ENCODE assay signal across 2 cellular contexts in the genomic region with DNA sequence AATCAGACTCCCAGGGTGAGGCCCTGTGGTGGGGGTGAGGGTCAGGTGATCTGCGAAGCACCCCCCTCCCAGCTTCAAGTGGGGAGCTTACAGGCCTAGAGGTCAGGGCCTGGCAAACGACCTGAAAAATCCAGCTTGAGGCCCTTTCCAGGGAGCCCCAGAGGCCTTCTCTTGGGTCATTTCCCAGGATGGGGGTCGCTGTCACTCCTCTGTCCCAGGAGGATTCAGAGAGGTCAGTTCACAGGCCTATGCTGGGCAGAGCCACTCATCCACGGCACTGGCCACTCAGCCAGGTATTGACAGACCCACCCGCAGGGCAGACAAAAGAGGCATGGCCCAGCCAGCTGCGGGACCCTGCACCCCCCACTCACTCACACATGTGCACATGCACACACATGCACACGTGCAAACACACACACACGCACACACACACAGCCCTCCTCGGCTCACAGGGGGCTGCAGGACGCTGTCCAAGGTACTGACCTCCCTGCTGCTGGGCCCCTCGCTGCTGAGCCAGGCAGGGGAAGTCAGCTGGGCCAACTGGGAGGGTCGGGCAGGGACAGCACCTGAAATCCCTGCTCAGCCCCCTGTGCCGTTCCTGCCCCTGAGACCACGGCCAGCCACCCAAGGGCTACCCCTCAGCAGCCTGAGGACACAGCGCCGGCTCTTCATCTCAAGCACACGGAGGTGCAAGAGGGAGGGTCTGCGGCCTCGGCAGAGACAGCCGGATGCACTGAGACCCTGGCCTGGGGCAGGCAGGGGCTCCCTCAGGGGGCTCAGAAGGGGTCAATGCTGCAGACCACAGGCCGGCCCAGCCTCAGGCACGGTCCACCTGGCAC.
TF ChIP-seq lines count a peak whose summit lies in the region.

No MANE protein-coding gene starts in this region.

TF ChIP-seq in K562, 482 proteins besides CTCF, POLR2A, EP300 and RAD21 (continued from another document and continues in another):
- TF ChIP-seq, protein P1, sequence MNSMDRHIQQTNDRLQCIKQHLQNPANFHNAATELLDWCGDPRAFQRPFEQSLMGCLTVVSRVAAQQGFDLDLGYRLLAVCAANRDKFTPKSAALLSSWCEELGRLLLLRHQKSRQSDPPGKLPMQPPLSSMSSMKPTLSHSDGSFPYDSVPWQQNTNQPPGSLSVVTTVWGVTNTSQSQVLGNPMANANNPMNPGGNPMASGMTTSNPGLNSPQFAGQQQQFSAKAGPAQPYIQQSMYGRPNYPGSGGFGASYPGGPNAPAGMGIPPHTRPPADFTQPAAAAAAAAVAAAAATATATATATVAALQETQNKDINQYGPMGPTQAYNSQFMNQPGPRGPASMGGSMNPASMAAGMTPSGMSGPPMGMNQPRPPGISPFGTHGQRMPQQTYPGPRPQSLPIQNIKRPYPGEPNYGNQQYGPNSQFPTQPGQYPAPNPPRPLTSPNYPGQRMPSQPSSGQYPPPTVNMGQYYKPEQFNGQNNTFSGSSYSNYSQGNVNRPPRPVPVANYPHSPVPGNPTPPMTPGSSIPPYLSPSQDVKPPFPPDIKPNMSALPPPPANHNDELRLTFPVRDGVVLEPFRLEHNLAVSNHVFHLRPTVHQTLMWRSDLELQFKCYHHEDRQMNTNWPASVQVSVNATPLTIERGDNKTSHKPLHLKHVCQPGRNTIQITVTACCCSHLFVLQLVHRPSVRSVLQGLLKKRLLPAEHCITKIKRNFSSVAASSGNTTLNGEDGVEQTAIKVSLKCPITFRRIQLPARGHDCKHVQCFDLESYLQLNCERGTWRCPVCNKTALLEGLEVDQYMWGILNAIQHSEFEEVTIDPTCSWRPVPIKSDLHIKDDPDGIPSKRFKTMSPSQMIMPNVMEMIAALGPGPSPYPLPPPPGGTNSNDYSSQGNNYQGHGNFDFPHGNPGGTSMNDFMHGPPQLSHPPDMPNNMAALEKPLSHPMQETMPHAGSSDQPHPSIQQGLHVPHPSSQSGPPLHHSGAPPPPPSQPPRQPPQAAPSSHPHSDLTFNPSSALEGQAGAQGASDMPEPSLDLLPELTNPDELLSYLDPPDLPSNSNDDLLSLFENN (IDR thresholded peaks at IDR 0.05; ENCODE audit: low read depth in 2 of 2, low read length in 2 of 2), result no peak
- TF ChIP-seq, protein P2, sequence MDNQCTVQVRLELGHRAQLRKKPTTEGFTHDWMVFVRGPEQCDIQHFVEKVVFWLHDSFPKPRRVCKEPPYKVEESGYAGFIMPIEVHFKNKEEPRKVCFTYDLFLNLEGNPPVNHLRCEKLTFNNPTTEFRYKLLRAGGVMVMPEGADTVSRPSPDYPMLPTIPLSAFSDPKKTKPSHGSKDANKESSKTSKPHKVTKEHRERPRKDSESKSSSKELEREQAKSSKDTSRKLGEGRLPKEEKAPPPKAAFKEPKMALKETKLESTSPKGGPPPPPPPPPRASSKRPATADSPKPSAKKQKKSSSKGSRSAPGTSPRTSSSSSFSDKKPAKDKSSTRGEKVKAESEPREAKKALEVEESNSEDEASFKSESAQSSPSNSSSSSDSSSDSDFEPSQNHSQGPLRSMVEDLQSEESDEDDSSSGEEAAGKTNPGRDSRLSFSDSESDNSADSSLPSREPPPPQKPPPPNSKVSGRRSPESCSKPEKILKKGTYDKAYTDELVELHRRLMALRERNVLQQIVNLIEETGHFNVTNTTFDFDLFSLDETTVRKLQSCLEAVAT (IDR thresholded peaks at IDR 0.05), result no peak
- TF ChIP-seq, protein P3, sequence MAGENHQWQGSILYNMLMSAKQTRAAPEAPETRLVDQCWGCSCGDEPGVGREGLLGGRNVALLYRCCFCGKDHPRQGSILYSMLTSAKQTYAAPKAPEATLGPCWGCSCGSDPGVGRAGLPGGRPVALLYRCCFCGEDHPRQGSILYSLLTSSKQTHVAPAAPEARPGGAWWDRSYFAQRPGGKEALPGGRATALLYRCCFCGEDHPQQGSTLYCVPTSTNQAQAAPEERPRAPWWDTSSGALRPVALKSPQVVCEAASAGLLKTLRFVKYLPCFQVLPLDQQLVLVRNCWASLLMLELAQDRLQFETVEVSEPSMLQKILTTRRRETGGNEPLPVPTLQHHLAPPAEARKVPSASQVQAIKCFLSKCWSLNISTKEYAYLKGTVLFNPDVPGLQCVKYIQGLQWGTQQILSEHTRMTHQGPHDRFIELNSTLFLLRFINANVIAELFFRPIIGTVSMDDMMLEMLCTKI (IDR thresholded peaks at IDR 0.05; ENCODE audit: partially characterized antibody), result no peak
- TF ChIP-seq ZNF224 (CRISPR knock-in tag; IDR thresholded peaks at IDR 0.05), result no peak
- peak; percentile 92 for TF ChIP-seq MIER1 (IDR thresholded peaks at IDR 0.05; ENCODE audit: low read depth)
- TF ChIP-seq, protein P4, sequence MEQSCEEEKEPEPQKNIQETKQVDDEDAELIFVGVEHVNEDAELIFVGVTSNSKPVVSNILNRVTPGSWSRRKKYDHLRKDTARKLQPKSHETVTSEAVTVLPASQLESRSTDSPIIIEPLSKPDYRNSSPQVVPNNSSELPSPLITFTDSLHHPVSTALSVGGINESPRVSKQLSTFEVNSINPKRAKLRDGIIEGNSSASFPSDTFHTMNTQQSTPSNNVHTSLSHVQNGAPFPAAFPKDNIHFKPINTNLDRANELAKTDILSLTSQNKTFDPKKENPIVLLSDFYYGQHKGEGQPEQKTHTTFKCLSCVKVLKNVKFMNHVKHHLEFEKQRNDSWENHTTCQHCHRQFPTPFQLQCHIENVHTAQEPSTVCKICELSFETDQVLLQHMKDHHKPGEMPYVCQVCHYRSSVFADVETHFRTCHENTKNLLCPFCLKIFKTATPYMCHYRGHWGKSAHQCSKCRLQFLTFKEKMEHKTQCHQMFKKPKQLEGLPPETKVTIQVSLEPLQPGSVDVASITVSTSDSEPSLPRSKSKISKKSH (CRISPR knock-in tag; IDR thresholded peaks at IDR 0.05), result no peak
- TF ChIP-seq, protein P5, sequence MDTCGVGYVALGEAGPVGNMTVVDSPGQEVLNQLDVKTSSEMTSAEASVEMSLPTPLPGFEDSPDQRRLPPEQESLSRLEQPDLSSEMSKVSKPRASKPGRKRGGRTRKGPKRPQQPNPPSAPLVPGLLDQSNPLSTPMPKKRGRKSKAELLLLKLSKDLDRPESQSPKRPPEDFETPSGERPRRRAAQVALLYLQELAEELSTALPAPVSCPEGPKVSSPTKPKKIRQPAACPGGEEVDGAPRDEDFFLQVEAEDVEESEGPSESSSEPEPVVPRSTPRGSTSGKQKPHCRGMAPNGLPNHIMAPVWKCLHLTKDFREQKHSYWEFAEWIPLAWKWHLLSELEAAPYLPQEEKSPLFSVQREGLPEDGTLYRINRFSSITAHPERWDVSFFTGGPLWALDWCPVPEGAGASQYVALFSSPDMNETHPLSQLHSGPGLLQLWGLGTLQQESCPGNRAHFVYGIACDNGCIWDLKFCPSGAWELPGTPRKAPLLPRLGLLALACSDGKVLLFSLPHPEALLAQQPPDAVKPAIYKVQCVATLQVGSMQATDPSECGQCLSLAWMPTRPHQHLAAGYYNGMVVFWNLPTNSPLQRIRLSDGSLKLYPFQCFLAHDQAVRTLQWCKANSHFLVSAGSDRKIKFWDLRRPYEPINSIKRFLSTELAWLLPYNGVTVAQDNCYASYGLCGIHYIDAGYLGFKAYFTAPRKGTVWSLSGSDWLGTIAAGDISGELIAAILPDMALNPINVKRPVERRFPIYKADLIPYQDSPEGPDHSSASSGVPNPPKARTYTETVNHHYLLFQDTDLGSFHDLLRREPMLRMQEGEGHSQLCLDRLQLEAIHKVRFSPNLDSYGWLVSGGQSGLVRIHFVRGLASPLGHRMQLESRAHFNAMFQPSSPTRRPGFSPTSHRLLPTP (IDR thresholded peaks at IDR 0.05; ENCODE audit: borderline replicate concordance, extremely low read depth, insufficient read length), result no peak
- no peak for TF ChIP-seq TGIF2 (CRISPR knock-in tag; IDR thresholded peaks at IDR 0.05)
- no peak for TF ChIP-seq ZNF79 (CRISPR knock-in tag; IDR thresholded peaks at IDR 0.05; ENCODE audit: low read depth)
- TF ChIP-seq ZBTB7A (IDR thresholded peaks at IDR 0.05; ENCODE audit: borderline replicate concordance, control insufficient read depth, low read depth, low read length), result peak; percentile 35
- TF ChIP-seq EHMT2 (IDR thresholded peaks at IDR 0.05), result peak; percentile 97

TF ChIP-seq in HepG2, 621 proteins besides CTCF, POLR2A, EP300 and RAD21 (continued from another document and continues in another):
- TF ChIP-seq, protein P6, sequence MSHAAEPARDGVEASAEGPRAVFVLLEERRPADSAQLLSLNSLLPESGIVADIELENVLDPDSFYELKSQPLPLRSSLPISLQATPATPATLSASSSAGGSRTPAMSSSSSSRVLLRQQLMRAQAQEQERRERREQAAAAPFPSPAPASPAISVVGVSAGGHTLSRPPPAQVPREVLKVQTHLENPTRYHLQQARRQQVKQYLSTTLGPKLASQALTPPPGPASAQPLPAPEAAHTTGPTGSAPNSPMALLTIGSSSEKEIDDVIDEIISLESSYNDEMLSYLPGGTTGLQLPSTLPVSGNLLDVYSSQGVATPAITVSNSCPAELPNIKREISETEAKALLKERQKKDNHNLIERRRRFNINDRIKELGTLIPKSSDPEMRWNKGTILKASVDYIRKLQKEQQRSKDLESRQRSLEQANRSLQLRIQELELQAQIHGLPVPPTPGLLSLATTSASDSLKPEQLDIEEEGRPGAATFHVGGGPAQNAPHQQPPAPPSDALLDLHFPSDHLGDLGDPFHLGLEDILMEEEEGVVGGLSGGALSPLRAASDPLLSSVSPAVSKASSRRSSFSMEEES (CRISPR knock-in tag; IDR thresholded peaks at IDR 0.05), result peak; percentile 93
- no peak for TF ChIP-seq NR3C1 (CRISPR knock-in tag; IDR thresholded peaks at IDR 0.05)
- peak; percentile 35; the same call in 1 of the 2 replicates for TF ChIP-seq CEBPG (CRISPR knock-in tag; IDR thresholded peaks at IDR 0.05)
- TF ChIP-seq BCL6 (CRISPR knock-in tag; IDR thresholded peaks at IDR 0.05), result peak; percentile 55; the same call in 1 of the 2 replicates
- no peak for TF ChIP-seq TCF7L2 (IDR thresholded peaks at IDR 0.05; ENCODE audit: low read depth, low read length)
- 0 out of 2 replicates have a peak, but pooled peaks have one; percentile 91 for TF ChIP-seq ZNF713 (CRISPR knock-in tag; IDR thresholded peaks at IDR 0.05)
- TF ChIP-seq, protein P7, sequence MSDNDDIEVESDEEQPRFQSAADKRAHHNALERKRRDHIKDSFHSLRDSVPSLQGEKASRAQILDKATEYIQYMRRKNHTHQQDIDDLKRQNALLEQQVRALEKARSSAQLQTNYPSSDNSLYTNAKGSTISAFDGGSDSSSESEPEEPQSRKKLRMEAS (IDR thresholded peaks at IDR 0.05), result peak; percentile 38; the same call in 1 of the 2 replicates
- TF ChIP-seq SMAD1 (CRISPR knock-in tag; IDR thresholded peaks at IDR 0.05; ENCODE audit: borderline replicate concordance, low read depth), result peak; percentile 90; the same call in 1 of the 2 replicates
- TF ChIP-seq, protein P8, sequence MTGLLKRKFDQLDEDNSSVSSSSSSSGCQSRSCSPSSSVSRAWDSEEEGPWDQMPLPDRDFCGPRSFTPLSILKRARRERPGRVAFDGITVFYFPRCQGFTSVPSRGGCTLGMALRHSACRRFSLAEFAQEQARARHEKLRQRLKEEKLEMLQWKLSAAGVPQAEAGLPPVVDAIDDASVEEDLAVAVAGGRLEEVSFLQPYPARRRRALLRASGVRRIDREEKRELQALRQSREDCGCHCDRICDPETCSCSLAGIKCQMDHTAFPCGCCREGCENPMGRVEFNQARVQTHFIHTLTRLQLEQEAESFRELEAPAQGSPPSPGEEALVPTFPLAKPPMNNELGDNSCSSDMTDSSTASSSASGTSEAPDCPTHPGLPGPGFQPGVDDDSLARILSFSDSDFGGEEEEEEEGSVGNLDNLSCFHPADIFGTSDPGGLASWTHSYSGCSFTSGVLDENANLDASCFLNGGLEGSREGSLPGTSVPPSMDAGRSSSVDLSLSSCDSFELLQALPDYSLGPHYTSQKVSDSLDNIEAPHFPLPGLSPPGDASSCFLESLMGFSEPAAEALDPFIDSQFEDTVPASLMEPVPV (CRISPR knock-in tag; IDR thresholded peaks at IDR 0.05), result no peak
- TF ChIP-seq ADNP (CRISPR knock-in tag; IDR thresholded peaks at IDR 0.05), result no peak
- TF ChIP-seq, protein P9, sequence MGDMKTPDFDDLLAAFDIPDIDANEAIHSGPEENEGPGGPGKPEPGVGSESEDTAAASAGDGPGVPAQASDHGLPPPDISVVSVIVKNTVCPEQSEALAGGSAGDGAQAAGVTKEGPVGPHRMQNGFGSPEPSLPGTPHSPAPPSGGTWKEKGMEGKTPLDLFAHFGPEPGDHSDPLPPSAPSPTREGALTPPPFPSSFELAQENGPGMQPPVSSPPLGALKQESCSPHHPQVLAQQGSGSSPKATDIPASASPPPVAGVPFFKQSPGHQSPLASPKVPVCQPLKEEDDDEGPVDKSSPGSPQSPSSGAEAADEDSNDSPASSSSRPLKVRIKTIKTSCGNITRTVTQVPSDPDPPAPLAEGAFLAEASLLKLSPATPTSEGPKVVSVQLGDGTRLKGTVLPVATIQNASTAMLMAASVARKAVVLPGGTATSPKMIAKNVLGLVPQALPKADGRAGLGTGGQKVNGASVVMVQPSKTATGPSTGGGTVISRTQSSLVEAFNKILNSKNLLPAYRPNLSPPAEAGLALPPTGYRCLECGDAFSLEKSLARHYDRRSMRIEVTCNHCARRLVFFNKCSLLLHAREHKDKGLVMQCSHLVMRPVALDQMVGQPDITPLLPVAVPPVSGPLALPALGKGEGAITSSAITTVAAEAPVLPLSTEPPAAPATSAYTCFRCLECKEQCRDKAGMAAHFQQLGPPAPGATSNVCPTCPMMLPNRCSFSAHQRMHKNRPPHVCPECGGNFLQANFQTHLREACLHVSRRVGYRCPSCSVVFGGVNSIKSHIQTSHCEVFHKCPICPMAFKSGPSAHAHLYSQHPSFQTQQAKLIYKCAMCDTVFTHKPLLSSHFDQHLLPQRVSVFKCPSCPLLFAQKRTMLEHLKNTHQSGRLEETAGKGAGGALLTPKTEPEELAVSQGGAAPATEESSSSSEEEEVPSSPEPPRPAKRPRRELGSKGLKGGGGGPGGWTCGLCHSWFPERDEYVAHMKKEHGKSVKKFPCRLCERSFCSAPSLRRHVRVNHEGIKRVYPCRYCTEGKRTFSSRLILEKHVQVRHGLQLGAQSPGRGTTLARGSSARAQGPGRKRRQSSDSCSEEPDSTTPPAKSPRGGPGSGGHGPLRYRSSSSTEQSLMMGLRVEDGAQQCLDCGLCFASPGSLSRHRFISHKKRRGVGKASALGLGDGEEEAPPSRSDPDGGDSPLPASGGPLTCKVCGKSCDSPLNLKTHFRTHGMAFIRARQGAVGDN (CRISPR knock-in tag; IDR thresholded peaks at IDR 0.05), result peak; percentile 80
- peak; percentile 98 for TF ChIP-seq ZNF572 (CRISPR knock-in tag; IDR thresholded peaks at IDR 0.05)
- TF ChIP-seq ELF1 (CRISPR knock-in tag; IDR thresholded peaks at IDR 0.05), result 0 out of 2 replicates have a peak, but pooled peaks have one; percentile 49
- peak; percentile 55; the same call in 1 of the 2 replicates for TF ChIP-seq RNF2 (conservative IDR thresholded peaks at IDR 0.05; ENCODE audit: low read depth)
- TF ChIP-seq, protein P10, sequence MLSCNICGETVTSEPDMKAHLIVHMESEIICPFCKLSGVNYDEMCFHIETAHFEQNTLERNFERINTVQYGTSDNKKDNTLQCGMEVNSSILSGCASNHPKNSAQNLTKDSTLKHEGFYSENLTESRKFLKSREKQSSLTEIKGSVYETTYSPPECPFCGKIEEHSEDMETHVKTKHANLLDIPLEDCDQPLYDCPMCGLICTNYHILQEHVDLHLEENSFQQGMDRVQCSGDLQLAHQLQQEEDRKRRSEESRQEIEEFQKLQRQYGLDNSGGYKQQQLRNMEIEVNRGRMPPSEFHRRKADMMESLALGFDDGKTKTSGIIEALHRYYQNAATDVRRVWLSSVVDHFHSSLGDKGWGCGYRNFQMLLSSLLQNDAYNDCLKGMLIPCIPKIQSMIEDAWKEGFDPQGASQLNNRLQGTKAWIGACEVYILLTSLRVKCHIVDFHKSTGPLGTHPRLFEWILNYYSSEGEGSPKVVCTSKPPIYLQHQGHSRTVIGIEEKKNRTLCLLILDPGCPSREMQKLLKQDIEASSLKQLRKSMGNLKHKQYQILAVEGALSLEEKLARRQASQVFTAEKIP (CRISPR knock-in tag; IDR thresholded peaks at IDR 0.05; ENCODE audit: borderline replicate concordance), result no peak
- TF ChIP-seq TSC22D2 (CRISPR knock-in tag; IDR thresholded peaks at IDR 0.05; ENCODE audit: borderline replicate concordance), result peak; percentile 99
- TF ChIP-seq ZNF878 (CRISPR knock-in tag; IDR thresholded peaks at IDR 0.05), result peak; percentile 62; the same call in 1 of the 2 replicates
